Comparison of ENCODE assay signal across 22 cellular contexts in genomic region chr5:95895771-95896170, GRCh38.
DNase-seq lines count a peak whose midpoint lies in the region; ATAC-seq and FAIRE-seq lines count a peak whose summit lies in the region.
"Had no signal": no experiment of that assay in that cellular context is flagged by ENCODE, and none has a peak within 500 bp of the region (broad histone marks: within the 10 kb centered on the region; RNA-seq: fewer than 3 reads in every experiment).

No MANE protein-coding gene starts in this region.

- H3K9me2 ChIP-seq in GM23248 (ENCODE audit: insufficient read depth) (no peaks in the 10 kb centered on the region), Karpas-422 (replicated peaks; ENCODE audit: insufficient read depth, low read length) (no peaks in the 10 kb centered on the region)

- peak overlapping the region; percentile 0 for H3K4me2 ChIP-seq in GM23248 (ENCODE audit: unreplicated experiment)
- peak overlapping the region; percentile 23 for H3K4me2 ChIP-seq in neuronal stem cell (ENCODE audit: insufficient read depth, low read length, poor library complexity, severe bottlenecking)
- no peak overlapping the region for H3K4me2 ChIP-seq in Karpas-422 (ENCODE audit: low read depth, low read length, poor library complexity, severe bottlenecking)

- no peaks in the 10 kb centered on the region for H3K9me3 Mint-ChIP-seq in activated T-helper 17 cell treated with anti-CD3 and anti-CD28 coated beads, Interleukin-2, amount 50 U/mL, for 72 hours

- no peak overlapping the region for H2BK12ac ChIP-seq in neuronal stem cell (ENCODE audit: low read length)

- in situ Hi-C loops in GM23248 (cut with MboI): no loop called here

- H3F3A ChIP-seq in GM23248 (ENCODE audit: insufficient read depth): peaks cover 98% of the 10 kb centered on the region

- DNase-seq in GM23248 (no peak), frontal cortex (ENCODE audit: low spot score in 2 of 2) (no peak), neuronal stem cell (ENCODE audit: low spot score) (peak; percentile 61), Karpas-422 (no peak), HT-29 (ENCODE audit: low spot score) (no peak)
- no peak for DNase-seq in activated CD4-positive, CD25-positive, alpha-beta regulatory T cell (lab: John Stamatoyannopoulos, UW)
- DNase-seq: body of pancreas; effector CD4-positive, alpha-beta T cell; foreskin fibroblast; GDM1; islet precursor cell; KBM-7; mucosa of descending colon; NCI-H1092 treated with DMSO at 0.1 percent for 48 hours; NCI-H82; pancreas; spleen; stimulated activated naive CD4-positive, alpha-beta T cell treated with Interleukin-2 at 50 U/mL for 16 hours; uterus had no signal

- no peak overlapping the region for H2BK5ac ChIP-seq in neuronal stem cell (ENCODE audit: low read length)

- no peak overlapping the region for H3K18ac ChIP-seq in neuronal stem cell (ENCODE audit: low read length)

- no peak overlapping the region for H3K23ac ChIP-seq in neuronal stem cell (ENCODE audit: low read depth, low read length, poor library complexity)

- no peak overlapping the region for H3K4me3 ChIP-seq in GM23248
- no peak overlapping the region for H3K4me3 ChIP-seq in neuronal stem cell (ENCODE audit: low read length in 2 of 2)
- no peak overlapping the region for H3K4me3 ChIP-seq in Karpas-422 (ENCODE audit: low read length)
- H3K4me3 ChIP-seq: body of pancreas, mucosa of descending colon, pancreas, spleen, uterus had no signal

- 95% methylated on average over 5 of the region's 5 CpGs for WGBS in GM23248 (ENCODE audit: low coverage in 1 of 2, low lambda C conversion rate in 2 of 2, missing lambda C conversion rate in 2 of 2), 2 experiments
- whole genome bisulfite sequencing in neuronal stem cell (ENCODE audit: extremely low coverage in 2 of 2, insufficient read length in 2 of 2, insufficient replicate concordance in 1 of 2), 2 donors: no CpG with 5 or more reads among the region's 5 CpGs

- no peak overlapping the region for H2AK5ac ChIP-seq in neuronal stem cell (ENCODE audit: low read depth, low read length)

- H2AFZ ChIP-seq in GM23248 (no peak overlapping the region), neuronal stem cell (ENCODE audit: low read length) (no peak overlapping the region), Karpas-422 (ENCODE audit: low read length) (no peak overlapping the region)

- peaks cover 100% of the 10 kb centered on the region for H3K36me3 Mint-ChIP-seq in activated T-helper 17 cell treated with anti-CD3 and anti-CD28 coated beads, Interleukin-2, amount 50 U/mL, for 72 hours (ENCODE audit: low read depth)

- ATAC-seq in activated T-helper 17 cell treated with anti-CD3 and anti-CD28 coated beads, Interleukin-2, amount 50 U/mL, for 72 hours (replicated peaks): no peak
- ATAC-seq in GM18502 (IDR thresholded peaks at IDR 0.05; ENCODE audit: poor library complexity, unreplicated experiment): no peak
- ATAC-seq: body of pancreas, mucosa of descending colon, pancreas had no signal

- H3K27ac ChIP-seq in GM23248 (peak overlapping the region; percentile 46; the same call in 1 of the 2 replicates), neuronal stem cell (replicated peaks; ENCODE audit: low read length) (no peak overlapping the region), Karpas-422 (ENCODE audit: low read length) (no peak overlapping the region)
- H3K27ac ChIP-seq: body of pancreas, pancreas, spleen, uterus had no signal

- H3K9ac ChIP-seq in GM23248 (no peak overlapping the region), neuronal stem cell (ENCODE audit: low read depth, low read length, poor library complexity) (no peak overlapping the region), Karpas-422 (ENCODE audit: low read length) (no peak overlapping the region)

- no peak overlapping the region for H4K8ac ChIP-seq in neuronal stem cell (ENCODE audit: low read depth, low read length)

- H3K4me1 ChIP-seq in GM23248 (ENCODE audit: insufficient read depth) (peaks cover 58% of the 10 kb centered on the region), neuronal stem cell (ENCODE audit: control insufficient read depth in 2 of 2, insufficient read depth in 1 of 2, low read depth in 1 of 2, low read length in 2 of 2) (peaks cover 12 to 26% of the 10 kb centered on the region in 2 donors), Karpas-422 (ENCODE audit: low read length) (no peaks in the 10 kb centered on the region)
- H3K4me1 ChIP-seq: uterus had no signal

- no peaks in the 10 kb centered on the region for H3K27me3 ChIP-seq in GM23248 (replicated peaks; ENCODE audit: insufficient read depth)
- no peaks in the 10 kb centered on the region for H3K27me3 ChIP-seq in neuronal stem cell (ENCODE audit: control insufficient read depth in 3 of 3, insufficient read depth in 3 of 3, low read depth in 1 of 3, low read length in 3 of 3)
- H3K27me3 ChIP-seq in Karpas-422 (ENCODE audit: low read length): no peaks in the 10 kb centered on the region
- H3K27me3 ChIP-seq: body of pancreas, pancreas, spleen, uterus had no signal

- peaks cover 5% of the 10 kb centered on the region for H3K4me1 Mint-ChIP-seq in activated T-helper 17 cell treated with anti-CD3 and anti-CD28 coated beads, Interleukin-2, amount 50 U/mL, for 72 hours

- H2BK15ac ChIP-seq in neuronal stem cell (ENCODE audit: low read length): no peak overlapping the region

- no peak overlapping the region for H3K4me3 Mint-ChIP-seq in activated T-helper 17 cell treated with anti-CD3 and anti-CD28 coated beads, Interleukin-2, amount 50 U/mL, for 72 hours

- H3K27me3 Mint-ChIP-seq in activated T-helper 17 cell treated with anti-CD3 and anti-CD28 coated beads, Interleukin-2, amount 50 U/mL, for 72 hours: no peaks in the 10 kb centered on the region

- H3K79me2 ChIP-seq in GM23248 (ENCODE audit: insufficient read depth) (peaks cover 98% of the 10 kb centered on the region), Karpas-422 (ENCODE audit: low read length) (no peaks in the 10 kb centered on the region)

- H3K27ac Mint-ChIP-seq in activated T-helper 17 cell treated with anti-CD3 and anti-CD28 coated beads, Interleukin-2, amount 50 U/mL, for 72 hours: peak overlapping the region; percentile 46

- no peak overlapping the region for H2BK120ac ChIP-seq in neuronal stem cell (ENCODE audit: low read depth, low read length)

- H4K91ac ChIP-seq in neuronal stem cell (ENCODE audit: low read depth, low read length, poor library complexity): no peak overlapping the region

- H3K79me1 ChIP-seq in neuronal stem cell (ENCODE audit: low read depth, low read length): no peaks in the 10 kb centered on the region

- FAIRE-seq in frontal cortex (lab: Jason Lieb, UNC): peak; percentile 15
- FAIRE-seq: GM12892, pancreas had no signal

- H3K36me3 ChIP-seq in GM23248 (ENCODE audit: low read depth) (peaks cover 100% of the 10 kb centered on the region), neuronal stem cell (replicated peaks in 1 of 2; ENCODE audit: control insufficient read depth in 2 of 2, insufficient read depth in 2 of 2, low read length in 2 of 2) (peaks cover 3 to 10% of the 10 kb centered on the region in 2 donors), Karpas-422 (ENCODE audit: insufficient read depth, low read length) (no peaks in the 10 kb centered on the region)
- H3K36me3 ChIP-seq: uterus had no signal

- no peaks in the 10 kb centered on the region for H3K9me3 ChIP-seq in GM23248 (ENCODE audit: low read depth)
- H3K9me3 ChIP-seq in neuronal stem cell (replicated peaks in 1 of 2; ENCODE audit: control insufficient read depth in 2 of 2, insufficient read depth in 1 of 2, low read depth in 1 of 2, low read length in 2 of 2): no peaks in the 10 kb centered on the region
- no peaks in the 10 kb centered on the region for H3K9me3 ChIP-seq in Karpas-422 (ENCODE audit: low read length)
- H3K9me3 ChIP-seq: body of pancreas, mucosa of descending colon, pancreas, spleen, uterus had no signal

- H4K20me1 ChIP-seq in GM23248 (ENCODE audit: insufficient read depth) (no peaks in the 10 kb centered on the region; the same call in 1 of the 2 replicates), Karpas-422 (ENCODE audit: insufficient read depth, low read depth, low read length) (no peaks in the 10 kb centered on the region)

- H3K14ac ChIP-seq in neuronal stem cell (ENCODE audit: low read length): no peak overlapping the region

- H3K4ac ChIP-seq in neuronal stem cell (ENCODE audit: low read length): no peak overlapping the region
